Comparison of ENCODE assay signal across 8 cellular contexts in the genomic region with DNA sequence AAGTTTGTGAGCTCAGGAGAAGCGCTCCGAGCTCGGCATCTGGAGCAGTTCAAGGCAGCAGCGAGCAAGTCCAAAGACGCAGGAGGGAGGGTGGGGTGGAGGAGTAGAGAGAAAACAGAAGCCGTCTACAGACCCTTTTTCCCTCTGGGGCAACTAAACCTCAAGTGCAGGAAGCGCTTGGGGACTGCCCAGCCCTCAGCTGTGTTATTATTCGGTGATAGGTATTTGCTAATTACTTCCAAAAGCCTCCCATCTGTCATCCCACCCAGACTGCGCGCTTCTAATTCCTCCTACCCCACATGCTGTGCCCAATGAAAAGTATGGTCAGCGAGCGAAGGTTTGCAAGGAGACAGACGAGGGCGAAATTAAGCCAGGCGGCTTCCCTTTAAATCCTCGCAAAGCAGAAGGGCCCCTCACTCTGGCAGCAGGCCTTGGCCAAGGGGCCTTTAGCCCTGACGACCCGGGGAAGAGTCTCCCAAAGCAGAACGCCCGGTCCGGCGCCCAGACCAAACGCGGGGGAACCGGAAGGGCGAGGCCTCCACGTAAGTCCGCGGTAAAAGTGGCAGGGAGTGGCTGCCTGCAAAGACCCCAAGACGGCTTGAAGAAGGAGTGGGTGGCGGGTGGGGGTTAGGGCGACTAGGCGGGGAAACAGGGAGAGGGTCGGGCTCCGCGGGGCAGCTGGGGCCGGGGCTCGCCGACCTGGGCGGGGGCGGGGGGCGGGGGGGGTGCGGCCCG. TPM values are rescaled to one million over a fixed set of nuclear protein-coding genes. Genes with fewer than 3 reads are reported as not detected.
DNase-seq lines count a peak whose midpoint lies in the region; ATAC-seq, FAIRE-seq and TF ChIP-seq lines count a peak whose summit lies in the region.

No MANE protein-coding gene starts in this region.

- peaks cover 44% of the 10 kb centered on the region for H3K4me1 ChIP-seq in HUES64 (ENCODE audit: insufficient read depth, low read length)
- peaks cover 10 to 11% of the 10 kb centered on the region in 2 donors for H3K4me1 ChIP-seq in kidney (ENCODE audit: control insufficient read depth in 1 of 2, insufficient read depth in 1 of 2, low read depth in 1 of 2, low read length in 2 of 2)

- FAIRE-seq in kidney (lab: Jason Lieb, UNC) = no peak

- H3K27ac ChIP-seq in 22Rv1 = peak overlapping the region; percentile 50; the same call in 1 of the 2 replicates
- peak overlapping the region; percentile 79; the same call in 1 of the 2 replicates for H3K27ac ChIP-seq in HUES64 (ENCODE audit: low read depth, low read length)
- H3K27ac ChIP-seq in kidney (ENCODE audit: low read depth in 2 of 2, low read length in 2 of 2) = peak overlapping the region; percentile 87 to 98
- H3K27ac ChIP-seq in substantia nigra (ENCODE audit: low read depth, low read length, poor library complexity, severe bottlenecking) = peak overlapping the region; percentile 93

- H3K27me3 ChIP-seq in HUES64 (ENCODE audit: insufficient read depth, low read length) = peaks cover 46% of the 10 kb centered on the region

- peak; percentile 60 for DNase-seq in astrocyte of the hippocampus (ENCODE audit: low read depth, low spot score)
- peak; percentile 92 for DNase-seq in kidney
- DNase-seq in substantia nigra (lab: John Stamatoyannopoulos, UW) = peak in 5 of 49 donors; percentile 37 to 56 (median 50)
- DNase-seq in stimulated activated CD4-positive, alpha-beta T cell treated with anti-CD3 and anti-CD28 coated beads, Interleukin-2, amount 100 ng/mL, for 24 hours = no peak
- no peak for DNase-seq in GM10266 (ENCODE audit: extremely low spot score)

- intact Hi-C loops in kidney (cut with DNase I) = loop anchor here (5.0 kb wide), 1 partner anchor 78 kb away; no protein-coding TSS in a partner anchor

- no peaks in the 10 kb centered on the region for H3K9me3 ChIP-seq in HUES64 (ENCODE audit: insufficient read depth, low read depth, low read length)
- no peaks in the 10 kb centered on the region for H3K9me3 ChIP-seq in kidney (ENCODE audit: control insufficient read depth in 1 of 2, low read length in 2 of 2)

- H3K4me3 ChIP-seq in HUES64 (ENCODE audit: low read length) (peak overlapping the region; percentile 58), kidney (ENCODE audit: low read length in 2 of 2) (peak overlapping the region in 1 of 2 donors; percentile 56)

- H3K9ac ChIP-seq in HUES64 (ENCODE audit: low read depth, low read length) = no peak overlapping the region
- peak overlapping the region in 1 of 2 donors; percentile 24 for H3K9ac ChIP-seq in kidney (ENCODE audit: low read length in 2 of 2)

- TF ChIP-seq CTCF in 22Rv1 (IDR thresholded peaks at IDR 0.05) (no peak), kidney (IDR thresholded peaks at IDR 0.05; ENCODE audit: borderline replicate concordance, extremely low read depth, insufficient read depth) (no peak), GM10266 (IDR thresholded peaks at IDR 0.05; ENCODE audit: control insufficient read depth, insufficient read depth, low read depth, missing control alignments) (no peak)

- no peak for ATAC-seq in GM21717 (IDR thresholded peaks at IDR 0.05; ENCODE audit: unreplicated experiment)

- WGBS in HUES64 = 3% methylated on average over 31 of the region's 44 CpGs

- H3K36me3 ChIP-seq in HUES64 (ENCODE audit: insufficient read depth, low read length) (no peaks in the 10 kb centered on the region), kidney (ENCODE audit: control insufficient read depth in 1 of 2, insufficient read depth in 2 of 2, low read length in 2 of 2) (peaks cover 0 to 3% of the 10 kb centered on the region in 2 donors)

RNA-seq across cellular contexts. Expression of a gene that starts 0.5 kb away (rescaled TPM):
- polyA plus RNA-seq in HUES64 (2013, experiment 1 of 2) = 112 TPM
- 113 TPM for polyA plus RNA-seq in HUES64 (2013, experiment 2 of 2)
- 421 TPM for total RNA-seq in kidney
- polyA plus RNA-seq in kidney (ENCODE audit: insufficient read depth, low read depth, low replicate concordance) = 301 TPM

Comparison
In these comparisons a context has a peak if more than half of its experiments do, and no peak if none do; other contexts are left out.
1. DNase-seq: peak in astrocyte of the hippocampus (single experiment) and kidney (single experiment); none in stimulated activated CD4-positive, alpha-beta T cell treated with anti-CD3 and anti-CD28 coated beads, Interleukin-2, amount 100 ng/mL, for 24 hours (0 of 2) and GM10266 (single experiment).
2. Peak in every context shown above with its lines, with median percentiles within 50 percentile points of each other: H3K27ac ChIP-seq.